Comparison of ENCODE assay signal across 9 cellular contexts in the genomic region with DNA sequence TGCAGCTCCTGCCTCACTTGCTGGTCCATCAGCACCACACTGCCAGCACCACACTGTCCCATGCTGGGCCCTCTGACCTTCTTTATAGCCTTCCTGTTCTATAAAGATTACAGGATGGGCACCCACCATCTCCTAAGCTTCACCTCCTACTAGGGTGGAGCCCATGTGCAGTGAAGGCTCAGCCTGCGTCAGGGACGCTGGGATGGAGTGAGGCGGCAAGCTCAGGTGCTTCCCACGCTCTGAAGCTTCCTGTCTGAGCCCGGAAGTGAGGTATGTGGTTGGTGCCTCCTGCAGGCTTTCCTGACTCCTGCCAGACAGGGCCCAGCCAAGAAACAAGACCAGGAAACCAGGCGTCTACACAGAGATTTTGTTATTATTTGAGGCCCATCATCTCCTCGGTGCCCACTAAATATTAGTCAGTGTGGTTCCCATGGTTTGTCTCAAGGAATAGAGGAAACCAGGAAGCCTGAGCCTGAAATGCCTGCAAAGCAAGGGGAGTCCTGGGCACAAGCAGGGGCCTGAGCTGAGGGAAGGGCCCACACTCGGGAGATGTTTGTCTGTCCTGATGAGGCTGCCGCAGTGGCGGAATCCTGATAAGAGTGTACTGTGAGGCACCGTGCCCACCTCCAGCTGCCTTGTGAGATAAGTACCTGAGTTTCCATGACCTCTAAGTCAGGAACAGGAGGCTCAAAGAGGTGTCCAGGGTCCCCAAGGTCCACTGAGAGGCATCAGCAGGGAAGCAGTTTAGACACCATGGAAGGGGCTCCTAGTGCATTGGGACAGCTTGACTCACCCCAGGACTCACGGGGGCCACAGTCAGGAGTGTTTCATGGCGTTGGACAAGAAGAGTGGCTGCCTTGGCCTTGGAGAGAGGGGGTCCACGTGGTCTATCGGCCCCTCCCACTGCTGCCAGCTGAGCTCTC. TPM values are rescaled to one million over a fixed set of nuclear protein-coding genes. Genes with fewer than 3 reads are reported as not detected.
DNase-seq lines count a peak whose midpoint lies in the region; ATAC-seq and TF ChIP-seq lines count a peak whose summit lies in the region.
"Had no signal": no experiment of that assay in that cellular context is flagged by ENCODE, and none has a peak within 500 bp of the region (broad histone marks: within the 10 kb centered on the region; RNA-seq: fewer than 3 reads in every experiment).

No MANE protein-coding gene starts in this region.

- H3K27ac ChIP-seq in effector memory CD4-positive, alpha-beta T cell (ENCODE audit: insufficient read depth, low read length, poor library complexity, severe bottlenecking), result peak overlapping the region; percentile 61
- no peak overlapping the region for H3K27ac ChIP-seq in lower lobe of right lung
- H3K27ac ChIP-seq: left lung had no signal

- peak overlapping the region in 3 of 4 donors; percentile 46 to 79 (median 70) for H3K4me3 Mint-ChIP-seq in IgD-negative memory B cell

- intact Hi-C loops in lower lobe of right lung (cut with DNase I), result loop anchor here (10.0 kb wide), 1 partner anchor 155 kb away; no protein-coding TSS in a partner anchor

- H3K4me1 Mint-ChIP-seq in IgD-negative memory B cell, result peaks cover 6 to 9% (median 8%) of the 10 kb centered on the region in 3 donors

- no peaks in the 10 kb centered on the region for H3K36me3 ChIP-seq in effector memory CD4-positive, alpha-beta T cell (ENCODE audit: control insufficient read depth, insufficient read depth, low read length)
- H3K36me3 ChIP-seq in lower lobe of right lung, result no peaks in the 10 kb centered on the region
- H3K36me3 ChIP-seq: left lung had no signal

- no peaks in the 10 kb centered on the region for H3K27me3 Mint-ChIP-seq in IgD-negative memory B cell

- peak overlapping the region; percentile 86 to 90 (median 89) for H3K27ac Mint-ChIP-seq in IgD-negative memory B cell

- TF ChIP-seq CTCF in lower lobe of right lung (IDR thresholded peaks at IDR 0.05), result no peak

- no peak for ATAC-seq in lower lobe of right lung
- no peak for ATAC-seq in HG02970 (IDR thresholded peaks at IDR 0.05; ENCODE audit: low FRiP score, unreplicated experiment)
- ATAC-seq: left lung had no signal

- H3K9me3 Mint-ChIP-seq in IgD-negative memory B cell, result no peaks in the 10 kb centered on the region

- H3K36me3 Mint-ChIP-seq in IgD-negative memory B cell, result no peaks in the 10 kb centered on the region

- H3K27me3 ChIP-seq in effector memory CD4-positive, alpha-beta T cell (replicated peaks; ENCODE audit: control insufficient read depth, insufficient read depth, low read length, poor library complexity, severe bottlenecking), result no peaks in the 10 kb centered on the region
- H3K27me3 ChIP-seq in lower lobe of right lung (ENCODE audit: low read depth), result no peaks in the 10 kb centered on the region
- H3K27me3 ChIP-seq: left lung had no signal

- H3K4me3 ChIP-seq in effector memory CD4-positive, alpha-beta T cell (ENCODE audit: insufficient read depth, low read depth, low read length, poor library complexity, severe bottlenecking), result no peak overlapping the region
- no peak overlapping the region for H3K4me3 ChIP-seq in lower lobe of right lung
- H3K4me3 ChIP-seq: left lung had no signal

- peak; percentile 9 for DNase-seq in activated CD8-positive, alpha-beta memory T cell treated with anti-CD3 and anti-CD28 coated beads, Interleukin-2, amount 50 U/mL, for 24 hours (ENCODE audit: extremely low read depth)
- peak; percentile 45 to 58 (median 57) for DNase-seq in effector memory CD4-positive, alpha-beta T cell
- DNase-seq in stimulated activated CD8-positive, alpha-beta memory T cell treated with anti-CD3 and anti-CD28 coated beads, Interleukin-15, amount 100 ng/mL, for 48 hours (ENCODE audit: low read depth in 2 of 2), result peak; percentile 19 to 38
- DNase-seq in NCI-H2196 treated with DMSO at 0.1 percent for 48 hours (lab: John Stamatoyannopoulos, UW; ENCODE audit: unreplicated experiment), result no peak
- no peak for DNase-seq in lower lobe of right lung
- DNase-seq in NOMO-1 treated with DMSO at 0.1 percent for 48 hours (lab: John Stamatoyannopoulos, UW; ENCODE audit: unreplicated experiment), result no peak

- no peaks in the 10 kb centered on the region for H3K9me3 ChIP-seq in effector memory CD4-positive, alpha-beta T cell (ENCODE audit: control insufficient read depth, low read length)
- no peaks in the 10 kb centered on the region for H3K9me3 ChIP-seq in lower lobe of right lung
- H3K9me3 ChIP-seq: left lung had no signal

- H3K4me1 ChIP-seq in effector memory CD4-positive, alpha-beta T cell (ENCODE audit: control insufficient read depth, insufficient read depth, low read length, poor library complexity, severe bottlenecking), result peaks cover 13% of the 10 kb centered on the region
- no peaks in the 10 kb centered on the region for H3K4me1 ChIP-seq in lower lobe of right lung
- H3K4me1 ChIP-seq: left lung had no signal

RNA-seq across cellular contexts. Expression of a gene that starts 22.0 kb away (rescaled TPM):
- 0.39 TPM for polyA plus RNA-seq in IgD-negative memory B cell
- 2.0 TPM for total RNA-seq in lower lobe of right lung

RNA-seq across cellular contexts. Expression of a gene that starts 25.5 kb away (rescaled TPM):
- polyA plus RNA-seq in IgD-negative memory B cell, result 1.8 TPM
- 9.6 TPM for total RNA-seq in lower lobe of right lung

RNA-seq across cellular contexts. Expression of a gene that starts 49.4 kb away (rescaled TPM):
- polyA plus RNA-seq in IgD-negative memory B cell, result 2.0 TPM
- 2.4 TPM for total RNA-seq in lower lobe of right lung

Comparison
In these comparisons a context has a peak if more than half of its experiments do, and no peak if none do; other contexts are left out.
1. DNase-seq: peak in activated CD8-positive, alpha-beta memory T cell treated with anti-CD3 and anti-CD28 coated beads, Interleukin-2, amount 50 U/mL, for 24 hours (single experiment), effector memory CD4-positive, alpha-beta T cell (3 of 3) and stimulated activated CD8-positive, alpha-beta memory T cell treated with anti-CD3 and anti-CD28 coated beads, Interleukin-15, amount 100 ng/mL, for 48 hours (2 of 2); none in NCI-H2196 treated with DMSO at 0.1 percent for 48 hours (single experiment), lower lobe of right lung (single experiment) and NOMO-1 treated with DMSO at 0.1 percent for 48 hours (single experiment).